17 cellular contexts compared by ENCODE assay signal in genomic region chr7:22942191-22942590, GRCh38.
DNase-seq lines count a peak whose midpoint lies in the region; ATAC-seq and TF ChIP-seq lines count a peak whose summit lies in the region.
"Had no signal": no experiment of that assay in that cellular context is flagged by ENCODE, and none has a peak within 500 bp of the region (broad histone marks: within the 10 kb centered on the region; RNA-seq: fewer than 3 reads in every experiment).

No MANE protein-coding gene starts in this region.

- H3K79me1 ChIP-seq in mesendoderm (ENCODE audit: low read length), result no peaks in the 10 kb centered on the region

- H3K4me2 ChIP-seq in mesendoderm (ENCODE audit: low read length) (no peak overlapping the region), MM.1S (ENCODE audit: low read depth, low read length) (no peak overlapping the region)
- H3K4me2 ChIP-seq: SK-N-SH had no signal

- no peaks in the 10 kb centered on the region for H3K27me3 Mint-ChIP-seq in endodermal cell (ENCODE audit: insufficient read depth)

- no peaks in the 10 kb centered on the region for H3K9me3 ChIP-seq in HUES6 (ENCODE audit: control insufficient read depth, insufficient read depth, low read depth, low read length)
- H3K9me3 ChIP-seq in endodermal cell (ENCODE audit: control insufficient read depth, low read length), result no peaks in the 10 kb centered on the region
- H3K9me3 ChIP-seq in MM.1S (replicated peaks; ENCODE audit: insufficient read depth, low read length), result no peaks in the 10 kb centered on the region
- H3K9me3 ChIP-seq: SK-N-SH had no signal

- no peak overlapping the region for H2AFZ ChIP-seq in MM.1S (ENCODE audit: low read length)

- peaks cover 1% of the 10 kb centered on the region for H3K9me3 Mint-ChIP-seq in endodermal cell

- H3K27me3 ChIP-seq in HUES6 (ENCODE audit: control insufficient read depth, insufficient read depth, low read length) (no peaks in the 10 kb centered on the region), endodermal cell (ENCODE audit: control insufficient read depth, insufficient read depth, low read length, poor library complexity, severe bottlenecking) (no peaks in the 10 kb centered on the region), mesendoderm (ENCODE audit: insufficient read depth, low read length, poor library complexity) (no peaks in the 10 kb centered on the region), MM.1S (replicated peaks; ENCODE audit: insufficient read depth, low read length) (no peaks in the 10 kb centered on the region)

- peaks cover 17% of the 10 kb centered on the region for H3K36me3 ChIP-seq in HUES6 (ENCODE audit: control insufficient read depth, insufficient read depth, low read length)
- H3K36me3 ChIP-seq in endodermal cell (ENCODE audit: control insufficient read depth, insufficient read depth, low read length), result peaks cover 62% of the 10 kb centered on the region
- no peaks in the 10 kb centered on the region for H3K36me3 ChIP-seq in mesendoderm (ENCODE audit: control insufficient read depth, insufficient read depth, low read length)
- H3K36me3 ChIP-seq in MM.1S (replicated peaks; ENCODE audit: insufficient read depth, low read length), result no peaks in the 10 kb centered on the region

- H3K27ac ChIP-seq in HUES6 (ENCODE audit: low read depth, low read length) (peak overlapping the region; percentile 54; the same call in 1 of the 2 replicates), endodermal cell (ENCODE audit: low read depth, low read length) (no peak overlapping the region), mesendoderm (ENCODE audit: low read depth, low read length) (peak overlapping the region; percentile 55), MM.1S (ENCODE audit: low read length) (no peak overlapping the region)

- H3K18ac ChIP-seq in mesendoderm (ENCODE audit: low read length), result peak overlapping the region; percentile 39

- no peaks in the 10 kb centered on the region for H4K20me1 ChIP-seq in MM.1S (ENCODE audit: insufficient read depth, low read length)

- ATAC-seq in HG03135 (IDR thresholded peaks at IDR 0.05; ENCODE audit: unreplicated experiment), result no peak

- no peaks in the 10 kb centered on the region for H3K79me2 ChIP-seq in mesendoderm (ENCODE audit: control insufficient read depth, insufficient read depth, low read length)
- H3K79me2 ChIP-seq in MM.1S (ENCODE audit: low read length), result no peaks in the 10 kb centered on the region

- H3K9ac ChIP-seq in HUES6 (ENCODE audit: low read length), result no peak overlapping the region
- H3K9ac ChIP-seq in endodermal cell (ENCODE audit: extremely low read depth, low read length, poor library complexity, severe bottlenecking), result no peak overlapping the region
- no peak overlapping the region for H3K9ac ChIP-seq in mesendoderm (ENCODE audit: low read length)
- H3K9ac ChIP-seq in MM.1S (ENCODE audit: low read length), result no peak overlapping the region
- H3K9ac ChIP-seq: SK-N-SH had no signal

- H3K23ac ChIP-seq in mesendoderm (ENCODE audit: low read length), result no peak overlapping the region

- no peak overlapping the region for H2BK120ac ChIP-seq in mesendoderm (ENCODE audit: low read depth, low read length)

- no peak overlapping the region for H3K56ac ChIP-seq in mesendoderm (ENCODE audit: low read length)

- H3K4me1 Mint-ChIP-seq in endodermal cell, result peaks cover 38% of the 10 kb centered on the region
- H3K4me1 Mint-ChIP-seq: CD14-positive monocyte had no signal

- TF ChIP-seq CTCF in endodermal cell (conservative IDR thresholded peaks at IDR 0.05), result no peak
- TF ChIP-seq CTCF in MM.1S (IDR thresholded peaks at IDR 0.05; ENCODE audit: low read length), result no peak

- H3F3A ChIP-seq in MM.1S (ENCODE audit: insufficient read depth, low read length), result no peaks in the 10 kb centered on the region

- H4K8ac ChIP-seq in mesendoderm (ENCODE audit: low read depth, low read length), result no peak overlapping the region

- H3K4me3 ChIP-seq in HUES6 (ENCODE audit: low read depth, low read length) (no peak overlapping the region), endodermal cell (ENCODE audit: low read length) (no peak overlapping the region), mesendoderm (ENCODE audit: low read length) (no peak overlapping the region), MM.1S (ENCODE audit: low read length) (no peak overlapping the region)

- WGBS in endodermal cell (ENCODE audit: insufficient coverage in 1 of 2, insufficient read length in 1 of 2), 2 experiments, result 67 to 77% methylated on average over 1 to 2 of the region's 2 CpGs
- no CpG with 5 or more reads among the region's 2 CpGs for WGBS in mesendoderm (ENCODE audit: extremely low coverage, insufficient coverage, low lambda C conversion rate)

- H3K36me3 Mint-ChIP-seq in endodermal cell (ENCODE audit: low read depth), result peaks cover 33% of the 10 kb centered on the region

- H4K5ac ChIP-seq in mesendoderm (ENCODE audit: low read length), result no peak overlapping the region

- H3K4me1 ChIP-seq in HUES6 (ENCODE audit: control insufficient read depth, insufficient read depth, low read length) (peaks cover 20% of the 10 kb centered on the region), endodermal cell (ENCODE audit: control insufficient read depth, insufficient read depth, low read length) (peaks cover 14% of the 10 kb centered on the region), mesendoderm (ENCODE audit: control insufficient read depth, low read depth, low read length) (no peaks in the 10 kb centered on the region), MM.1S (ENCODE audit: low read length) (no peaks in the 10 kb centered on the region)

- peak overlapping the region; percentile 80 for H3K27ac Mint-ChIP-seq in endodermal cell

- no peaks in the 10 kb centered on the region for H3K9me2 ChIP-seq in MM.1S (replicated peaks; ENCODE audit: insufficient read depth, low read length)
- H3K9me2 ChIP-seq: SK-N-SH had no signal

- no peak overlapping the region for H2BK5ac ChIP-seq in mesendoderm (ENCODE audit: low read length)

- no peak overlapping the region for H2AK5ac ChIP-seq in mesendoderm (ENCODE audit: low read length)

- H2BK15ac ChIP-seq in mesendoderm (replicated peaks; ENCODE audit: low read depth), result no peak overlapping the region

- DNase-seq in endodermal cell, result peak; percentile 52
- peak; percentile 73 for DNase-seq in mesendoderm
- no peak for DNase-seq in MM.1S
- no peak for DNase-seq in activated CD4-positive, alpha-beta T cell treated with anti-CD3 and anti-CD28 coated beads, Interleukin-2, amount 50 U/mL, for 4 hours
- DNase-seq in activated CD4-positive, CD25-positive, alpha-beta regulatory T cell treated with anti-CD3 and anti-CD28 coated beads, Interleukin-2, amount 50 U/mL, for 72 hours, result no peak
- DNase-seq: DMS79 treated with DMSO at 0.1 percent for 48 hours, NCI-H1092 treated with DMSO at 0.1 percent for 48 hours, NCI-H146, NCI-H2029 treated with DMSO at 0.1 percent for 48 hours, NCI-H2171, NCI-H446 treated with DMSO at 0.1 percent for 48 hours, NCI-H69, Right ventricle myocardium superior, SK-N-SH had no signal

- H3K4ac ChIP-seq in mesendoderm (ENCODE audit: low read depth, low read length), result no peak overlapping the region

- no peak overlapping the region for H3K4me3 Mint-ChIP-seq in endodermal cell
- H3K4me3 Mint-ChIP-seq: CD14-positive monocyte had no signal

Comparison
In these comparisons a context has a peak if more than half of its experiments do, and no peak if none do; other contexts are left out.
1. H3K27ac ChIP-seq: peak in HUES6 (single experiment) and mesendoderm (single experiment); none in endodermal cell (single experiment) and MM.1S (single experiment).
2. DNase-seq: peak in endodermal cell (single experiment) and mesendoderm (single experiment); none in MM.1S (single experiment), activated CD4-positive, alpha-beta T cell treated with anti-CD3 and anti-CD28 coated beads, Interleukin-2, amount 50 U/mL, for 4 hours (0 of 2) and activated CD4-positive, CD25-positive, alpha-beta regulatory T cell treated with anti-CD3 and anti-CD28 coated beads, Interleukin-2, amount 50 U/mL, for 72 hours (single experiment).